10 cellular contexts compared by ENCODE assay signal in genomic region chr6:143745160-143746133, GRCh38.
DNase-seq lines count a peak whose midpoint lies in the region; ATAC-seq, FAIRE-seq and TF ChIP-seq lines count a peak whose summit lies in the region.
"Had no signal": no experiment of that assay in that cellular context is flagged by ENCODE, and none has a peak within 500 bp of the region (broad histone marks: within the 10 kb centered on the region; RNA-seq: fewer than 3 reads in every experiment).

No MANE protein-coding gene starts in this region.

- ATAC-seq in activated naive CD4-positive, alpha-beta T cell treated with anti-CD3 and anti-CD28 coated beads, Interleukin-2, amount 50 U/mL, for 72 hours, result no peak

- no peak for FAIRE-seq in RCC 7860 (lab: Jason Lieb, UNC)

- TF ChIP-seq CTCF in 22Rv1 (IDR thresholded peaks at IDR 0.05), result no peak

- H3K27ac Mint-ChIP-seq in activated naive CD4-positive, alpha-beta T cell treated with anti-CD3 and anti-CD28 coated beads, Interleukin-2, amount 50 U/mL, for 72 hours, result no peak overlapping the region
- H3K27ac Mint-ChIP-seq: naive B cell had no signal

- H3K9me3 Mint-ChIP-seq in activated naive CD4-positive, alpha-beta T cell treated with anti-CD3 and anti-CD28 coated beads, Interleukin-2, amount 50 U/mL, for 72 hours, result no peaks in the 10 kb centered on the region

- H3K27ac ChIP-seq in 22Rv1, result peak overlapping the region; percentile 50
- H3K27ac ChIP-seq: BLaER1 had no signal

- no peaks in the 10 kb centered on the region for H3K36me3 Mint-ChIP-seq in activated naive CD4-positive, alpha-beta T cell treated with anti-CD3 and anti-CD28 coated beads, Interleukin-2, amount 50 U/mL, for 72 hours
- H3K36me3 Mint-ChIP-seq: naive B cell had no signal

- DNase-seq in NCI-H1417 (lab: John Stamatoyannopoulos, UW), result peak; percentile 67 to 92 (median 68)
- DNase-seq in dedifferentiated amniotic fluid mesenchymal stem cell (ENCODE audit: extremely low spot score), result peak; percentile 14
- peak; percentile 49 for DNase-seq in medulla oblongata (ENCODE audit: extremely low spot score)
- DNase-seq in Kasumi-1 (lab: John Stamatoyannopoulos, UW), result no peak
- DNase-seq in activated naive CD4-positive, alpha-beta T cell treated with anti-CD3 and anti-CD28 coated beads, Interleukin-2, amount 50 U/mL, for 72 hours (ENCODE audit: low spot score in 2 of 2), result no peak
- no peak for DNase-seq in HPDE6-E6E7 (ENCODE audit: extremely low spot score)
- DNase-seq in RCC 7860 (ENCODE audit: low spot score), result no peak
- DNase-seq: naive B cell had no signal

Comparison
In these comparisons a context has a peak if more than half of its experiments do, and no peak if none do; other contexts are left out.
1. DNase-seq: peak in NCI-H1417 (3 of 3), dedifferentiated amniotic fluid mesenchymal stem cell (single experiment) and medulla oblongata (single experiment); none in Kasumi-1 (0 of 2), activated naive CD4-positive, alpha-beta T cell treated with anti-CD3 and anti-CD28 coated beads, Interleukin-2, amount 50 U/mL, for 72 hours (0 of 2), HPDE6-E6E7 (single experiment) and RCC 7860 (single experiment).